ENCODE assay signal across 30 cellular contexts in the genomic region with DNA sequence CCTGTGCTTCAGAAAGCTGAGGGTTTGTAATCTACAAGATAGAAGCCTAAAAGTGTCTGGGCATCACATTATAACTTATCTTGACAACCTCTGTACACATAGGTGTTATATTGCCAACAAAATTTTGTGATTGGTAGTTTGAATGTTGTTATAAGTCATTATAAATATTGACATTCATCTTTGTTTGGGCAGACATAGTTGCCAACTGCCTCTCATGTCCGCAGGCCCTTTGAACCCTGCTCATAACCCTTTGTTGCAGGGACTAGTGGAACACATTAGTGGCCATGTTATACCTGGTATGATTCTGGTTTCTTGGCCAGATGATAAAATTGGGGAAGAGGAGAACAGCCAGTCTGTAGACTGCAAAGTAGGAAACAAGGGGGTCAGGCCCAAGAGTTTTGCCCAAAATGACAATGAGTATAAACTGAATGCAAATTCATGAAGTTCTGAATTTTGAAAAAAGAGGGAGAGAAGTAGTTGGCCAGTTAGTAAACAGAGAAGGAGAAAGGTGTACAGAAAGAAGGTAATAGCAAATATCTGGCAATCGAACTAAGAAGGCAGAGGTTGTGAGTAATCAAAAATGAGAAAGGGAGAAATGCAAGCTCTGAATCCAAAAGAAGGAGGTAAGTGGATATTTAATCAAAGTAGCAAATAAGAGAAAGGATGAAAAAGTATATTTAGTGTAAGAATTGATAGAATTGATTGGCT. TPM values are rescaled to one million over a fixed set of nuclear protein-coding genes. Genes with fewer than 3 reads are reported as not detected.
"Had no signal": no experiment of that assay in that cellular context is flagged by ENCODE, and none has a peak within 500 bp of the region (broad histone marks: within the 10 kb centered on the region; RNA-seq: fewer than 3 reads in every experiment).

No MANE protein-coding gene starts in this region.

- H3K27me3 ChIP-seq: adrenal gland, body of pancreas, esophagus muscularis mucosa, foreskin keratinocyte, heart left ventricle, suprapubic skin, tibial artery had no signal

- DNase-seq: activated CD4-positive, alpha-beta T cell treated with anti-CD3 and anti-CD28 coated beads for 36 hours; activated CD4-positive, CD25-positive, alpha-beta regulatory T cell; activated CD8-positive, alpha-beta T cell treated with anti-CD3 and anti-CD28 coated beads, Interleukin-2, amount 10 ng/mL, durations not matched to agents 7 days and 5 days; activated naive CD4-positive, alpha-beta T cell treated with Interleukin-2 at 50 U/mL for 16 hours; activated naive CD8-positive, alpha-beta T cell treated with anti-CD3 and anti-CD28 coated beads for 36 hours; activated T-cell treated with anti-CD3 and anti-CD28 coated beads for 4 hours; activated T-cell treated with anti-CD3 and anti-CD28 coated beads, Interleukin-2, amount 50 U/mL, for 72 hours; adrenal gland; aorta; dermis blood vessel endothelial cell; effector CD4-positive, alpha-beta T cell; foreskin keratinocyte; heart left ventricle; hypothalamus; immature natural killer cell; kidney; lower lobe of right lung; mesenchymal stem cell; stimulated activated CD4-positive, alpha-beta T cell treated with anti-CD3 and anti-CD28 coated beads, Interleukin-12 subunit alpha, Interleukin-12 subunit beta, amount 100 ng/mL, for 4 hours; stimulated activated CD4-positive, alpha-beta T cell treated with anti-CD3 and anti-CD28 coated beads, Interleukin-4, amount 100 ng/mL, for 24 hours; stimulated activated CD8-positive, alpha-beta memory T cell treated with anti-CD3 and anti-CD28 coated beads, Interleukin-4, amount 100 ng/mL, for 48 hours; stimulated activated naive B cell treated with anti-CD40 and anti-IgM and Interleukin-4, amounts not matched to agents 10 μg/mL and 1 μg/mL and 100 μg/mL, for 72 hours; tibial artery had no signal

- H3K9me3 ChIP-seq: adrenal gland, body of pancreas, esophagus muscularis mucosa, heart left ventricle, lower lobe of right lung, suprapubic skin, tibial artery had no signal

- H3K4me3 ChIP-seq: adrenal gland, body of pancreas, esophagus muscularis mucosa, heart left ventricle, lower lobe of right lung, skin epidermis, suprapubic skin, tibial artery had no signal

- H3K4me1 ChIP-seq: adrenal gland, esophagus muscularis mucosa, foreskin keratinocyte, tibial artery had no signal

- H3K27ac ChIP-seq: adrenal gland, body of pancreas, esophagus muscularis mucosa, foreskin keratinocyte, heart left ventricle, lower lobe of right lung, skin epidermis, suprapubic skin, tibial artery had no signal

- H3K36me3 ChIP-seq: adrenal gland, esophagus muscularis mucosa, heart left ventricle, lower lobe of right lung, suprapubic skin, tibial artery had no signal

- ATAC-seq: activated CD4-positive, alpha-beta T cell treated with anti-CD3 and anti-CD28 coated beads for 36 hours; activated CD8-positive, alpha-beta T cell treated with anti-CD3 and anti-CD28 coated beads, Interleukin-2, amount 10 ng/mL, durations not matched to agents 7 days and 5 days; activated T-cell treated with anti-CD3 and anti-CD28 coated beads, Interleukin-2, amount 50 U/mL, for 72 hours; body of pancreas; foreskin keratinocyte; heart left ventricle; lower lobe of right lung; sciatic nerve; stimulated activated naive B cell treated with anti-CD40 and anti-IgM and Interleukin-4, amounts not matched to agents 10 μg/mL and 1 μg/mL and 100 μg/mL, for 72 hours had no signal

RNA-seq across cellular contexts. Expression of gene COL19A1, which starts 48.0 kb away (rescaled TPM):
- total RNA-seq: activated CD4-positive, alpha-beta T cell treated with anti-CD3 and anti-CD28 coated beads for 36 hours; activated CD8-positive, alpha-beta T cell treated with anti-CD3 and anti-CD28 coated beads, Interleukin-2, amount 10 ng/mL, durations not matched to agents 7 days and 5 days; dermis blood vessel endothelial cell; foreskin keratinocyte; lower lobe of right lung; renal cortical epithelial cell; T-helper 1 cell treated with Interleukin-12 subunit alpha and Interleukin-12 subunit beta and Interleukin-4 antibody, amounts not matched to agents 30 ng/mL and 1 ng/mL, for 36 hours had no signal
